1 cellular context compared by ENCODE assay signal in genomic region chr6:95693108-95693507, GRCh38.
TF ChIP-seq lines count a peak whose summit lies in the region.

No MANE protein-coding gene starts in this region.

TF ChIP-seq in SK-N-SH, 30 proteins besides CTCF, POLR2A, EP300 and RAD21 (continued from another document):
- TF ChIP-seq REST (IDR thresholded peaks at IDR 0.05; ENCODE audit: low read depth, low read length), result peak; percentile 91
- no peak for TF ChIP-seq IRF3 (IDR thresholded peaks at IDR 0.05; ENCODE audit: low read depth, low read length)
- no peak for TF ChIP-seq GATA2 (CRISPR knock-in tag; IDR thresholded peaks at IDR 0.05)
- TF ChIP-seq TCF12 (IDR thresholded peaks at IDR 0.05), result no peak
- TF ChIP-seq USF2 (IDR thresholded peaks at IDR 0.05; ENCODE audit: borderline replicate concordance, low read depth, low read length), result no peak
